ENCODE assay signal across 34 cellular contexts in the genomic region with DNA sequence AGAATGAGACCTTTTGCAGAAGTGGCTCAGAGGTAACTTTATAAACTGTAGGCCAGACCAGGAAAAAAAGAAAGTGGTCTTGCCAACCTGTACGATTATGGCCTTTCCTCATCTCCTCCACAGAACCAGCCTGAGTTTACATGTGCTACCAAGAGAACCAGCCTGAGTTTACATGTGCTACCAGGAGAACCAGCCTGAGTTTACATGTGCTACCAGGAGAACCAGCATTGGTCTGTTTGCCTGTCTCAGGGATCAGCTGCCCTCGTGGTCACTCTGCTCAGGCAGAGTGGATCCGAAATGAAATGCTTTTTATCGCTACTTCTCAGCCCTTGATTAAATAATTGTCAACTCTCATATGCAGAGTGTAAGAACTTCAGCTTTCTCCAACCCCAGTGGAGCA.
"Had no signal": no experiment of that assay in that cellular context is flagged by ENCODE, and none has a peak within 500 bp of the region (broad histone marks: within the 10 kb centered on the region; RNA-seq: fewer than 3 reads in every experiment).

No MANE protein-coding gene starts in this region.

- H3K4me1 ChIP-seq: adrenal gland, ascending aorta, body of pancreas, breast epithelium had no signal

- H3K27me3 ChIP-seq: adrenal gland, ascending aorta, body of pancreas, brain microvascular endothelial cell, breast epithelium, cardiac muscle cell had no signal

- DNase-seq: activated effector memory CD4-positive, alpha-beta T cell treated with anti-CD3 and anti-CD28 coated beads, Interleukin-2, amount 50 U/mL, for 16 hours; activated effector memory CD4-positive, alpha-beta T cell treated with Interleukin-2 at 50 U/mL for 16 hours; activated gamma-delta T cell; activated gamma-delta T cell treated with Interleukin-2 at 50 U/mL for 16 hours; activated naive CD4-positive, alpha-beta T cell; activated naive CD4-positive, alpha-beta T cell treated with anti-CD3 and anti-CD28 coated beads for 36 hours; activated naive CD4-positive, alpha-beta T cell treated with anti-CD3 and anti-CD28 coated beads, Interleukin-2, amount 10 ng/mL, durations not matched to agents 7 days and 5 days; activated naive CD4-positive, alpha-beta T cell treated with anti-CD3 and anti-CD28 coated beads, Interleukin-2, amount 50 U/mL, for 16 hours; activated naive CD4-positive, alpha-beta T cell treated with Interleukin-2 at 50 U/mL for 16 hours; activated naive CD8-positive, alpha-beta T cell treated with anti-CD3 and anti-CD28 coated beads for 36 hours; activated naive CD8-positive, alpha-beta T cell treated with anti-CD3 and anti-CD28 coated beads, Interleukin-2, amount 10 ng/mL, durations not matched to agents 7 days and 5 days; activated naive CD8-positive, alpha-beta T cell treated with anti-CD3 and anti-CD28 coated beads, Interleukin-2, amount 50 U/mL, for 24 hours; activated T-cell treated with anti-CD3 and anti-CD28 coated beads, Interleukin-2, amount 50 U/mL, for 1 hour; activated T-cell treated with anti-CD3 and anti-CD28 coated beads, Interleukin-2, amount 50 U/mL, for 24 hours; activated T-cell treated with anti-CD3 and anti-CD28 coated beads, Interleukin-2, amount 50 U/mL, for 4 hours; activated T-cell treated with anti-CD3 and anti-CD28 coated beads, Interleukin-2, amount 50 U/mL, for 48 hours; activated T-cell treated with anti-CD3 and anti-CD28 coated beads, Interleukin-2, amount 50 U/mL, for 72 hours; adrenal gland; amniotic stem cell; amygdala; anterior cingulate cortex; aorta; body of pancreas; brain microvascular endothelial cell; caudate nucleus; central memory CD4-positive, alpha-beta T cell; cerebellar nuclear complex had no signal

- FAIRE-seq: astrocyte, bronchial epithelial cell had no signal

- H3K9me3 ChIP-seq: adrenal gland, ascending aorta, body of pancreas, breast epithelium had no signal

- ATAC-seq: activated naive CD4-positive, alpha-beta T cell treated with anti-CD3 and anti-CD28 coated beads, Interleukin-2, amount 50 U/mL, for 72 hours; activated naive CD8-positive, alpha-beta T cell treated with anti-CD3 and anti-CD28 coated beads, Interleukin-2, amount 50 U/mL, for 24 hours; activated T-cell treated with anti-CD3 and anti-CD28 coated beads, Interleukin-2, amount 50 U/mL, for 4 hours; activated T-cell treated with anti-CD3 and anti-CD28 coated beads, Interleukin-2, amount 50 U/mL, for 72 hours; activated T-helper 17 cell treated with anti-CD3 and anti-CD28 coated beads, Interleukin-2, amount 50 U/mL, for 72 hours; body of pancreas had no signal

- H3K27ac ChIP-seq: adrenal gland, ascending aorta, body of pancreas, brain microvascular endothelial cell, breast epithelium, cardiac muscle cell had no signal

- H3K4me3 ChIP-seq: adrenal gland, ascending aorta, body of pancreas, breast epithelium, cardiac muscle cell had no signal

- H3K36me3 ChIP-seq: adrenal gland, ascending aorta, brain microvascular endothelial cell, breast epithelium, cardiac muscle cell had no signal
